Comparison of ENCODE assay signal across 3 cellular contexts in the genomic region with DNA sequence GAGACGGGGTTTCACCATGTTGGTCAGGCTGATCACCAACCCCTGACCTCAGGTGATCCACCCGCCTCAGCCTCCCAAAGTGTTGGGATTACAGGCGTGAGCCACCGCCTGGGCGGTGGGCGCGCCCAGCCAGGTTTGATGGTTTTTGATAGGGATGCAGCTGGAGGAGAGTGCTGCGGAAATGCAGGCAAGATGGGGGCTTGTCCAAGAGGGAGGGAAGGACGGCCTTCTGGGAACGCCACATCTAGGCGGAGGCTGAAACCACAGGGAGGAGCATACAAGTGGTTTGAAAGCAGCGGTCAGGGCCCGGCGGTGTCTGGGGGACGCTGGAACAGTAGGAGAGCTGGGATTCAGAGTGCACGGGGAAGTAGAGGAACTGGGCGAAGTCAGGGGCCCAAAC.
"Had no signal": no experiment of that assay in that cellular context is flagged by ENCODE, and none has a peak within 500 bp of the region (broad histone marks: within the 10 kb centered on the region; RNA-seq: fewer than 3 reads in every experiment).

No MANE protein-coding gene starts in this region.

- H3K4me3 ChIP-seq: GM12878 had no signal

- DNase-seq: GDM1, GF-D8 had no signal
